In genomic region chr22:50016988-50017700, GRCh38 we compare ENCODE assay signal across 10 cellular contexts. TPM values are rescaled to one million over a fixed set of nuclear protein-coding genes. Genes with fewer than 3 reads are reported as not detected.
DNase-seq lines count a peak whose midpoint lies in the region; ATAC-seq and TF ChIP-seq lines count a peak whose summit lies in the region.
"Had no signal": no experiment of that assay in that cellular context is flagged by ENCODE, and none has a peak within 500 bp of the region (broad histone marks: within the 10 kb centered on the region; RNA-seq: fewer than 3 reads in every experiment).

No MANE protein-coding gene starts in this region.

- peaks cover 81% of the 10 kb centered on the region for H3K27me3 ChIP-seq in gastroesophageal sphincter

- ATAC-seq in HG02610 (IDR thresholded peaks at IDR 0.05; ENCODE audit: unreplicated experiment) (no peak), HG03025 (IDR thresholded peaks at IDR 0.05; ENCODE audit: low FRiP score, unreplicated experiment) (no peak), gastroesophageal sphincter (no peak)

- no peak for TF ChIP-seq EP300 in gastroesophageal sphincter (IDR thresholded peaks at IDR 0.05)

- peak; percentile 76 for DNase-seq in activated CD4-positive, CD25-positive, alpha-beta regulatory T cell treated with anti-CD3 and anti-CD28 coated beads, Interleukin-2, amount 50 U/mL, for 72 hours
- DNase-seq in coronary artery (ENCODE audit: low spot score) = peak; percentile 57
- DNase-seq in stimulated activated CD8-positive, alpha-beta memory T cell treated with anti-CD3 and anti-CD28 coated beads, Interleukin-12 subunit alpha, Interleukin-12 subunit beta, amount 100 ng/mL, for 4 hours (ENCODE audit: low read depth) = peak; percentile 70
- no peak for DNase-seq in ureter (ENCODE audit: low spot score)
- DNase-seq: esophagus squamous epithelium had no signal

- TF ChIP-seq CTCF in coronary artery (IDR thresholded peaks at IDR 0.05) (no peak), gastroesophageal sphincter (IDR thresholded peaks at IDR 0.05) (no peak)

- no peak overlapping the region for H3K4me3 ChIP-seq in coronary artery
- H3K4me3 ChIP-seq in gastroesophageal sphincter = no peak overlapping the region

- no peaks in the 10 kb centered on the region for H3K9me3 ChIP-seq in gastroesophageal sphincter
- H3K9me3 ChIP-seq: esophagus squamous epithelium had no signal

- TF ChIP-seq POLR2A in GM18951 (IDR thresholded peaks at IDR 0.05; ENCODE audit: extremely low read depth, insufficient read depth, insufficient read length) (peak; percentile 51), gastroesophageal sphincter (IDR thresholded peaks at IDR 0.05) (no peak)

- H3K27ac ChIP-seq in coronary artery = no peak overlapping the region
- no peak overlapping the region for H3K27ac ChIP-seq in gastroesophageal sphincter
- H3K27ac ChIP-seq: esophagus squamous epithelium had no signal

- WGBS in gastroesophageal sphincter (ENCODE audit: low coverage in 1 of 2), 2 donors = 80 to 100% methylated on average over 1 of the region's 21 CpGs

- H3K36me3 ChIP-seq in gastroesophageal sphincter = no peaks in the 10 kb centered on the region
- H3K36me3 ChIP-seq: esophagus squamous epithelium had no signal

- in situ Hi-C loops in GM18951 (cut with MboI; ENCODE audit: low sequenced_read_pairs, unreplicated experiment) = no loop called here

- H3K4me1 ChIP-seq in gastroesophageal sphincter = peaks cover 0 to 14% (median 5%) of the 10 kb centered on the region in 3 donors

RNA-seq across cellular contexts. Expression of gene IL17REL, which starts 4.6 kb away (rescaled TPM):
- total RNA-seq in ureter = not detected
- not detected for total RNA-seq in gastroesophageal sphincter
- total RNA-seq: esophagus squamous epithelium; T-helper 1 cell treated with Interleukin-12 subunit alpha and Interleukin-12 subunit beta and Interleukin-4 antibody, amounts not matched to agents 30 ng/mL and 1 ng/mL, for 36 hours had no signal

RNA-seq across cellular contexts. Expression of gene TTLL8, which starts 41.0 kb away (rescaled TPM):
- total RNA-seq in ureter (not detected), gastroesophageal sphincter (not detected)
- total RNA-seq: esophagus squamous epithelium; T-helper 1 cell treated with Interleukin-12 subunit alpha and Interleukin-12 subunit beta and Interleukin-4 antibody, amounts not matched to agents 30 ng/mL and 1 ng/mL, for 36 hours had no signal

RNA-seq across cellular contexts. Expression of gene PIM3, which starts 56.6 kb away (rescaled TPM):
- 75.0 TPM for total RNA-seq in ureter
- 10 to 100 TPM; 30.0 to 58.3 (median 46.4) TPM for total RNA-seq in gastroesophageal sphincter
